In the genomic region with DNA sequence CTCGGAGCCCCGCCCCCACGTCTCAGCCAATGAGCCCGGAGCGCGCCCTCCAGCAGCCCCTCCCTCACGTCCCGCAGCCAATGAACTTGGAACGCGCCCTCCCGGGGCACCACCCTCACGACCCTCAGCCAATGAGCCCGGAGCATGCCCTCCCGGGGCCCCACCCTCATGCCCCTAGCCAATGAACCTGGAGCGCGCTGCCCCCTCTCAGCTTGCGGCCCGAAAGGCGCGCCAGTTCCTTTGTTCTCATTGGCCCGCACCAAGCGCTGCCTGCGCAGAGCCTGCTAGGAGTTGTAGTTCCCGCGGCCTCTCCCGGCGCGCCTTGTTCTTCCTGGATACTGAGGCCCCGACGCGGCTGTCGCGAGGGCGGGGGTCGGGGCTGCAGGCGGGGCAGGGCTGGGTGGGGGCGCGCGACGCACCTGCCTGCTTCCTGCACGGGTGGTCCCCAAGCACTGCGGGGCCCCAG, we compare ENCODE assay signal across 1 cellular context.
A peak's percentile ranks its signal among the peaks of the same experiment; 100 is the strongest.
TF ChIP-seq lines count a peak whose summit lies in the region.

A gene (plus strand): TSS at position 325 of the 466 bp plus-strand sequence. CDS start 339 bp downstream, outside the sequence.

TF ChIP-seq in K562, 482 proteins besides CTCF, POLR2A, EP300 and RAD21 (continued from another document):
- TF ChIP-seq, protein P1, sequence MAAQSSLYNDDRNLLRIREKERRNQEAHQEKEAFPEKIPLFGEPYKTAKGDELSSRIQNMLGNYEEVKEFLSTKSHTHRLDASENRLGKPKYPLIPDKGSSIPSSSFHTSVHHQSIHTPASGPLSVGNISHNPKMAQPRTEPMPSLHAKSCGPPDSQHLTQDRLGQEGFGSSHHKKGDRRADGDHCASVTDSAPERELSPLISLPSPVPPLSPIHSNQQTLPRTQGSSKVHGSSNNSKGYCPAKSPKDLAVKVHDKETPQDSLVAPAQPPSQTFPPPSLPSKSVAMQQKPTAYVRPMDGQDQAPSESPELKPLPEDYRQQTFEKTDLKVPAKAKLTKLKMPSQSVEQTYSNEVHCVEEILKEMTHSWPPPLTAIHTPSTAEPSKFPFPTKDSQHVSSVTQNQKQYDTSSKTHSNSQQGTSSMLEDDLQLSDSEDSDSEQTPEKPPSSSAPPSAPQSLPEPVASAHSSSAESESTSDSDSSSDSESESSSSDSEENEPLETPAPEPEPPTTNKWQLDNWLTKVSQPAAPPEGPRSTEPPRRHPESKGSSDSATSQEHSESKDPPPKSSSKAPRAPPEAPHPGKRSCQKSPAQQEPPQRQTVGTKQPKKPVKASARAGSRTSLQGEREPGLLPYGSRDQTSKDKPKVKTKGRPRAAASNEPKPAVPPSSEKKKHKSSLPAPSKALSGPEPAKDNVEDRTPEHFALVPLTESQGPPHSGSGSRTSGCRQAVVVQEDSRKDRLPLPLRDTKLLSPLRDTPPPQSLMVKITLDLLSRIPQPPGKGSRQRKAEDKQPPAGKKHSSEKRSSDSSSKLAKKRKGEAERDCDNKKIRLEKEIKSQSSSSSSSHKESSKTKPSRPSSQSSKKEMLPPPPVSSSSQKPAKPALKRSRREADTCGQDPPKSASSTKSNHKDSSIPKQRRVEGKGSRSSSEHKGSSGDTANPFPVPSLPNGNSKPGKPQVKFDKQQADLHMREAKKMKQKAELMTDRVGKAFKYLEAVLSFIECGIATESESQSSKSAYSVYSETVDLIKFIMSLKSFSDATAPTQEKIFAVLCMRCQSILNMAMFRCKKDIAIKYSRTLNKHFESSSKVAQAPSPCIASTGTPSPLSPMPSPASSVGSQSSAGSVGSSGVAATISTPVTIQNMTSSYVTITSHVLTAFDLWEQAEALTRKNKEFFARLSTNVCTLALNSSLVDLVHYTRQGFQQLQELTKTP (IDR thresholded peaks at IDR 0.05; ENCODE audit: low read depth in 1 of 2, partially characterized antibody in 2 of 2), result peak in 1 of 2 experiments; percentile 70
- TF ChIP-seq SMAD4 (CRISPR knock-in tag; conservative IDR thresholded peaks at IDR 0.05) (no peak), SP2 (IDR thresholded peaks at IDR 0.05; ENCODE audit: extremely low read depth, low read depth, low read length, poor library complexity, severe bottlenecking) (peak; percentile 83), GTF2E2 (tag; IDR thresholded peaks at IDR 0.05) (no peak), FOXA1 (IDR thresholded peaks at IDR 0.05; ENCODE audit: borderline replicate concordance) (no peak), HDGF (IDR thresholded peaks at IDR 0.05) (no peak), POLR3A (IDR thresholded peaks at IDR 0.05; ENCODE audit: borderline replicate concordance, extremely low read depth, insufficient read depth, insufficient read length) (no peak), BRF1 (IDR thresholded peaks at IDR 0.05; ENCODE audit: borderline replicate concordance, extremely low read depth, insufficient read length) (no peak), PCBP1 (IDR thresholded peaks at IDR 0.05; ENCODE audit: low read depth, low read length, poor library complexity, severe bottlenecking) (peak; percentile 20), KLF16 (IDR thresholded peaks at IDR 0.05) (no peak), HNRNPL (IDR thresholded peaks at IDR 0.05; ENCODE audit: low read depth, low read length) (no peak), MAZ (CRISPR knock-in tag; conservative IDR thresholded peaks at IDR 0.05 in 1 of 2, IDR thresholded peaks at IDR 0.05 in 1 of 2) (peak in 1 of 2 experiments; percentile 4; a peak in 1 of 4 replicates), ETV6 (IDR thresholded peaks at IDR 0.05; ENCODE audit: borderline replicate concordance in 1 of 2, low read depth in 2 of 2, low read length in 1 of 2) (no peak), ETV6 (CRISPR knock-in tag; IDR thresholded peaks at IDR 0.05; ENCODE audit: borderline replicate concordance) (no peak), EP400 (IDR thresholded peaks at IDR 0.05) (no peak), CCAR2 (IDR thresholded peaks at IDR 0.05; ENCODE audit: low read depth, low read length) (no peak), ZC3H4 (CRISPR knock-in tag; IDR thresholded peaks at IDR 0.05; ENCODE audit: borderline replicate concordance) (no peak), FOXJ3 (CRISPR knock-in tag; IDR thresholded peaks at IDR 0.05) (no peak), ZNF668 (CRISPR knock-in tag; IDR thresholded peaks at IDR 0.05) (no peak), SMARCC2 (IDR thresholded peaks at IDR 0.05; ENCODE audit: low read depth) (no peak), ZNF561 (CRISPR knock-in tag; conservative IDR thresholded peaks at IDR 0.05) (no peak), CBX8 (IDR thresholded peaks at IDR 0.05; ENCODE audit: borderline replicate concordance, extremely low read depth, low read depth, low read length, poor library complexity, severe bottlenecking) (no peak), HNRNPK (IDR thresholded peaks at IDR 0.05; ENCODE audit: low read depth, low read length, poor library complexity, severe bottlenecking) (no peak), FOS (IDR thresholded peaks at IDR 0.05; ENCODE audit: extremely low read depth, insufficient read length) (peak; percentile 93), ELF2 (CRISPR knock-in tag; IDR thresholded peaks at IDR 0.05) (no peak)
- TF ChIP-seq, protein P2, sequence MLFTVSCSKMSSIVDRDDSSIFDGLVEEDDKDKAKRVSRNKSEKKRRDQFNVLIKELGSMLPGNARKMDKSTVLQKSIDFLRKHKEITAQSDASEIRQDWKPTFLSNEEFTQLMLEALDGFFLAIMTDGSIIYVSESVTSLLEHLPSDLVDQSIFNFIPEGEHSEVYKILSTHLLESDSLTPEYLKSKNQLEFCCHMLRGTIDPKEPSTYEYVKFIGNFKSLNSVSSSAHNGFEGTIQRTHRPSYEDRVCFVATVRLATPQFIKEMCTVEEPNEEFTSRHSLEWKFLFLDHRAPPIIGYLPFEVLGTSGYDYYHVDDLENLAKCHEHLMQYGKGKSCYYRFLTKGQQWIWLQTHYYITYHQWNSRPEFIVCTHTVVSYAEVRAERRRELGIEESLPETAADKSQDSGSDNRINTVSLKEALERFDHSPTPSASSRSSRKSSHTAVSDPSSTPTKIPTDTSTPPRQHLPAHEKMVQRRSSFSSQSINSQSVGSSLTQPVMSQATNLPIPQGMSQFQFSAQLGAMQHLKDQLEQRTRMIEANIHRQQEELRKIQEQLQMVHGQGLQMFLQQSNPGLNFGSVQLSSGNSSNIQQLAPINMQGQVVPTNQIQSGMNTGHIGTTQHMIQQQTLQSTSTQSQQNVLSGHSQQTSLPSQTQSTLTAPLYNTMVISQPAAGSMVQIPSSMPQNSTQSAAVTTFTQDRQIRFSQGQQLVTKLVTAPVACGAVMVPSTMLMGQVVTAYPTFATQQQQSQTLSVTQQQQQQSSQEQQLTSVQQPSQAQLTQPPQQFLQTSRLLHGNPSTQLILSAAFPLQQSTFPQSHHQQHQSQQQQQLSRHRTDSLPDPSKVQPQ (CRISPR knock-in tag; IDR thresholded peaks at IDR 0.05; ENCODE audit: borderline replicate concordance), result no peak
- TF ChIP-seq, protein P3, sequence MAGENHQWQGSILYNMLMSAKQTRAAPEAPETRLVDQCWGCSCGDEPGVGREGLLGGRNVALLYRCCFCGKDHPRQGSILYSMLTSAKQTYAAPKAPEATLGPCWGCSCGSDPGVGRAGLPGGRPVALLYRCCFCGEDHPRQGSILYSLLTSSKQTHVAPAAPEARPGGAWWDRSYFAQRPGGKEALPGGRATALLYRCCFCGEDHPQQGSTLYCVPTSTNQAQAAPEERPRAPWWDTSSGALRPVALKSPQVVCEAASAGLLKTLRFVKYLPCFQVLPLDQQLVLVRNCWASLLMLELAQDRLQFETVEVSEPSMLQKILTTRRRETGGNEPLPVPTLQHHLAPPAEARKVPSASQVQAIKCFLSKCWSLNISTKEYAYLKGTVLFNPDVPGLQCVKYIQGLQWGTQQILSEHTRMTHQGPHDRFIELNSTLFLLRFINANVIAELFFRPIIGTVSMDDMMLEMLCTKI (IDR thresholded peaks at IDR 0.05; ENCODE audit: partially characterized antibody), result no peak
- TF ChIP-seq, protein P4, sequence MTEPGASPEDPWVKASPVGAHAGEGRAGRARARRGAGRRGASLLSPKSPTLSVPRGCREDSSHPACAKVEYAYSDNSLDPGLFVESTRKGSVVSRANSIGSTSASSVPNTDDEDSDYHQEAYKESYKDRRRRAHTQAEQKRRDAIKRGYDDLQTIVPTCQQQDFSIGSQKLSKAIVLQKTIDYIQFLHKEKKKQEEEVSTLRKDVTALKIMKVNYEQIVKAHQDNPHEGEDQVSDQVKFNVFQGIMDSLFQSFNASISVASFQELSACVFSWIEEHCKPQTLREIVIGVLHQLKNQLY (CRISPR knock-in tag; conservative IDR thresholded peaks at IDR 0.05), result no peak
- TF ChIP-seq, protein P5, sequence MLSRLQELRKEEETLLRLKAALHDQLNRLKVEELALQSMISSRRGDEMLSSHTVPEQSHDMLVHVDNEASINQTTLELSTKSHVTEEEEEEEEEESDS (CRISPR knock-in tag; IDR thresholded peaks at IDR 0.05), result no peak
- TF ChIP-seq, protein P6, sequence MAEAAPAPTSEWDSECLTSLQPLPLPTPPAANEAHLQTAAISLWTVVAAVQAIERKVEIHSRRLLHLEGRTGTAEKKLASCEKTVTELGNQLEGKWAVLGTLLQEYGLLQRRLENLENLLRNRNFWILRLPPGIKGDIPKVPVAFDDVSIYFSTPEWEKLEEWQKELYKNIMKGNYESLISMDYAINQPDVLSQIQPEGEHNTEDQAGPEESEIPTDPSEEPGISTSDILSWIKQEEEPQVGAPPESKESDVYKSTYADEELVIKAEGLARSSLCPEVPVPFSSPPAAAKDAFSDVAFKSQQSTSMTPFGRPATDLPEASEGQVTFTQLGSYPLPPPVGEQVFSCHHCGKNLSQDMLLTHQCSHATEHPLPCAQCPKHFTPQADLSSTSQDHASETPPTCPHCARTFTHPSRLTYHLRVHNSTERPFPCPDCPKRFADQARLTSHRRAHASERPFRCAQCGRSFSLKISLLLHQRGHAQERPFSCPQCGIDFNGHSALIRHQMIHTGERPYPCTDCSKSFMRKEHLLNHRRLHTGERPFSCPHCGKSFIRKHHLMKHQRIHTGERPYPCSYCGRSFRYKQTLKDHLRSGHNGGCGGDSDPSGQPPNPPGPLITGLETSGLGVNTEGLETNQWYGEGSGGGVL (CRISPR knock-in tag; IDR thresholded peaks at IDR 0.05), result no peak
- TF ChIP-seq, protein P7, sequence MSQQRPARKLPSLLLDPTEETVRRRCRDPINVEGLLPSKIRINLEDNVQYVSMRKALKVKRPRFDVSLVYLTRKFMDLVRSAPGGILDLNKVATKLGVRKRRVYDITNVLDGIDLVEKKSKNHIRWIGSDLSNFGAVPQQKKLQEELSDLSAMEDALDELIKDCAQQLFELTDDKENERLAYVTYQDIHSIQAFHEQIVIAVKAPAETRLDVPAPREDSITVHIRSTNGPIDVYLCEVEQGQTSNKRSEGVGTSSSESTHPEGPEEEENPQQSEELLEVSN (IDR thresholded peaks at IDR 0.05; ENCODE audit: borderline replicate concordance in 1 of 2, extremely low read depth in 1 of 2, insufficient read depth in 1 of 2, insufficient read length in 1 of 2, low read depth in 1 of 2, low read length in 1 of 2, poor library complexity in 1 of 2, severe bottlenecking in 1 of 2), result peak in 1 of 2 experiments; percentile 2
- TF ChIP-seq, protein P8, sequence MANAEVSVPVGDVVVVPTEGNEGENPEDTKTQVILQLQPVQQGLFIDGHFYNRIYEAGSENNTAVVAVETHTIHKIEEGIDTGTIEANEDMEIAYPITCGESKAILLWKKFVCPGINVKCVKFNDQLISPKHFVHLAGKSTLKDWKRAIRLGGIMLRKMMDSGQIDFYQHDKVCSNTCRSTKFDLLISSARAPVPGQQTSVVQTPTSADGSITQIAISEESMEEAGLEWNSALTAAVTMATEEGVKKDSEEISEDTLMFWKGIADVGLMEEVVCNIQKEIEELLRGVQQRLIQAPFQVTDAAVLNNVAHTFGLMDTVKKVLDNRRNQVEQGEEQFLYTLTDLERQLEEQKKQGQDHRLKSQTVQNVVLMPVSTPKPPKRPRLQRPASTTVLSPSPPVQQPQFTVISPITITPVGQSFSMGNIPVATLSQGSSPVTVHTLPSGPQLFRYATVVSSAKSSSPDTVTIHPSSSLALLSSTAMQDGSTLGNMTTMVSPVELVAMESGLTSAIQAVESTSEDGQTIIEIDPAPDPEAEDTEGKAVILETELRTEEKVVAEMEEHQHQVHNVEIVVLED (CRISPR knock-in tag; IDR thresholded peaks at IDR 0.05), result peak; percentile 56
- TF ChIP-seq, protein P9, sequence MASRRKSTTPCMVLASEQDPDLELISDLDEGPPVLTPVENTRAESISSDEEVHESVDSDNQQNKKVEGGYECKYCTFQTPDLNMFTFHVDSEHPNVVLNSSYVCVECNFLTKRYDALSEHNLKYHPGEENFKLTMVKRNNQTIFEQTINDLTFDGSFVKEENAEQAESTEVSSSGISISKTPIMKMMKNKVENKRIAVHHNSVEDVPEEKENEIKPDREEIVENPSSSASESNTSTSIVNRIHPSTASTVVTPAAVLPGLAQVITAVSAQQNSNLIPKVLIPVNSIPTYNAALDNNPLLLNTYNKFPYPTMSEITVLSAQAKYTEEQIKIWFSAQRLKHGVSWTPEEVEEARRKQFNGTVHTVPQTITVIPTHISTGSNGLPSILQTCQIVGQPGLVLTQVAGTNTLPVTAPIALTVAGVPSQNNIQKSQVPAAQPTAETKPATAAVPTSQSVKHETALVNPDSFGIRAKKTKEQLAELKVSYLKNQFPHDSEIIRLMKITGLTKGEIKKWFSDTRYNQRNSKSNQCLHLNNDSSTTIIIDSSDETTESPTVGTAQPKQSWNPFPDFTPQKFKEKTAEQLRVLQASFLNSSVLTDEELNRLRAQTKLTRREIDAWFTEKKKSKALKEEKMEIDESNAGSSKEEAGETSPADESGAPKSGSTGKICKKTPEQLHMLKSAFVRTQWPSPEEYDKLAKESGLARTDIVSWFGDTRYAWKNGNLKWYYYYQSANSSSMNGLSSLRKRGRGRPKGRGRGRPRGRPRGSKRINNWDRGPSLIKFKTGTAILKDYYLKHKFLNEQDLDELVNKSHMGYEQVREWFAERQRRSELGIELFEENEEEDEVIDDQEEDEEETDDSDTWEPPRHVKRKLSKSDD (conservative IDR thresholded peaks at IDR 0.05; ENCODE audit: low read length), result no peak
